In the genomic region with DNA sequence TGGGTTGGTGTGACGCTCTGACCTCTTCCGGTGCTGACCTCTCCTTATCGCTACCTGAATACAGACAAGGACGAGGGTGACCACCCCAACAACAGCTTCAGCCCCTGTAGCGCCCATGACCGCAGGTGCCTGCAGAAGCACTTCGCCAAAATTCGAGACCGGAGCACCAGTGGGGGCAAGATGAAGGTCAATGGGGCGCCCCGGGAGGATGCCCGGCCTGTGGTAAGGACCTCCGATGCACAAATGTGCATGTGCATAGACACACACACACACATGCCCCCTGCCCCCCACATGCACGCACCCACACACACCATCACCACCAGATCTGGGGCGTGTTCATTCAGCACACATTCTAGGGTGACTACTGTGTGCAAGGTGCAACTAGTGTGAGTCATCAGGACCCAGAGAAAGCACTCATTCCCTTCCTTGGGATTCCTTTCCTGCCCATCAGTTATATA, we compare ENCODE assay signal across 14 cellular contexts. TPM values are rescaled to one million over a fixed set of nuclear protein-coding genes. Genes with fewer than 3 reads are reported as not detected.
DNase-seq lines count a peak whose midpoint lies in the region; ATAC-seq, FAIRE-seq and TF ChIP-seq lines count a peak whose summit lies in the region.
"Had no signal": no experiment of that assay in that cellular context is flagged by ENCODE, and none has a peak within 500 bp of the region (broad histone marks: within the 10 kb centered on the region; RNA-seq: fewer than 3 reads in every experiment).

No MANE protein-coding gene starts in this region.

- no peak for TF ChIP-seq CTCF in HFFc6 (IDR thresholded peaks at IDR 0.05)
- TF ChIP-seq CTCF in astrocyte (IDR thresholded peaks at IDR 0.05; ENCODE audit: insufficient read depth, low read depth, low read length) = no peak

- peaks cover 6% of the 10 kb centered on the region; the same call in 1 of the 2 replicates for H3K27me3 Mint-ChIP-seq in HFFc6 (ENCODE audit: insufficient read depth)
- H3K27me3 Mint-ChIP-seq in astrocyte (ENCODE audit: low read depth, unreplicated experiment) = no peaks in the 10 kb centered on the region

- H3K4me3 Mint-ChIP-seq in HFFc6 (peak overlapping the region; percentile 60), astrocyte (ENCODE audit: unreplicated experiment) (no peak overlapping the region)
- no peak overlapping the region for H3K4me3 Mint-ChIP-seq in stimulated activated effector memory CD8-positive, alpha-beta T cell treated with anti-CD3 and anti-CD28 coated beads, Interleukin-12 subunit alpha, Interleukin-12 subunit beta, amount 100 ng/mL, for 72 hours
- H3K4me3 Mint-ChIP-seq: IgD-negative memory B cell had no signal

- DNase-seq in HFFc6 = no peak
- DNase-seq in astrocyte (ENCODE audit: low read depth) = no peak
- peak; percentile 45 for DNase-seq in kidney tubule cell (ENCODE audit: low spot score)
- DNase-seq in stimulated activated effector memory CD8-positive, alpha-beta T cell treated with anti-CD3 and anti-CD28 coated beads, Interleukin-12 subunit alpha, Interleukin-12 subunit beta, amount 100 ng/mL, for 72 hours (ENCODE audit: low spot score in 2 of 2) = no peak
- no peak for DNase-seq in NCI-H82 (lab: John Stamatoyannopoulos, UW)
- no peak for DNase-seq in sciatic nerve (ENCODE audit: low spot score)
- DNase-seq in NCI-H510A (lab: John Stamatoyannopoulos, UW) = no peak
- DNase-seq: GF-D8, NCI-H1694, WERI-Rb-1 had no signal

- H3K4me1 Mint-ChIP-seq in HFFc6 (ENCODE audit: low read depth) (peaks cover 91% of the 10 kb centered on the region), astrocyte (ENCODE audit: low read depth, unreplicated experiment) (peaks cover 31% of the 10 kb centered on the region)
- H3K4me1 Mint-ChIP-seq in stimulated activated effector memory CD8-positive, alpha-beta T cell treated with anti-CD3 and anti-CD28 coated beads, Interleukin-12 subunit alpha, Interleukin-12 subunit beta, amount 100 ng/mL, for 72 hours = peaks cover 15% of the 10 kb centered on the region
- H3K4me1 Mint-ChIP-seq: IgD-negative memory B cell had no signal

- FAIRE-seq in astrocyte (lab: Jason Lieb, UNC) = no peak

- H3K27ac Mint-ChIP-seq in HFFc6 (peak overlapping the region; percentile 93), astrocyte (ENCODE audit: unreplicated experiment) (peak overlapping the region; percentile 26)
- peak overlapping the region; percentile 63 for H3K27ac Mint-ChIP-seq in stimulated activated effector memory CD8-positive, alpha-beta T cell treated with anti-CD3 and anti-CD28 coated beads, Interleukin-12 subunit alpha, Interleukin-12 subunit beta, amount 100 ng/mL, for 72 hours
- H3K27ac Mint-ChIP-seq: progenitor cell of endocrine pancreas had no signal

- no peak for ATAC-seq in stimulated activated effector memory CD8-positive, alpha-beta T cell treated with anti-CD3 and anti-CD28 coated beads, Interleukin-12 subunit alpha, Interleukin-12 subunit beta, amount 100 ng/mL, for 72 hours
- no peak for ATAC-seq in sciatic nerve
- ATAC-seq in GM21515 (IDR thresholded peaks at IDR 0.05; ENCODE audit: unreplicated experiment) = no peak

- peaks cover 45% of the 10 kb centered on the region for H3K4me1 ChIP-seq in astrocyte (ENCODE audit: insufficient read depth, low read length)

- H3K36me3 Mint-ChIP-seq in HFFc6 (ENCODE audit: low read depth) (peaks cover 33% of the 10 kb centered on the region), astrocyte (ENCODE audit: low read depth, unreplicated experiment) (peaks cover 31% of the 10 kb centered on the region)
- H3K36me3 Mint-ChIP-seq in stimulated activated effector memory CD8-positive, alpha-beta T cell treated with anti-CD3 and anti-CD28 coated beads, Interleukin-12 subunit alpha, Interleukin-12 subunit beta, amount 100 ng/mL, for 72 hours = peaks cover 8% of the 10 kb centered on the region

- H3K4me3 ChIP-seq in astrocyte (ENCODE audit: insufficient read depth, low read depth, low read length) = no peak overlapping the region

- H3K27me3 ChIP-seq in astrocyte (ENCODE audit: insufficient read depth, low read length) = no peaks in the 10 kb centered on the region

- H3K36me3 ChIP-seq in astrocyte (ENCODE audit: insufficient read depth, low read length) = peaks cover 19% of the 10 kb centered on the region

- H3K9me3 ChIP-seq in astrocyte (ENCODE audit: insufficient read depth, low read depth, low read length) = no peaks in the 10 kb centered on the region

- H3K4me2 ChIP-seq in astrocyte (ENCODE audit: low read length) = peak overlapping the region; percentile 59

- H3K9me3 Mint-ChIP-seq in HFFc6 = no peaks in the 10 kb centered on the region
- H3K9me3 Mint-ChIP-seq in astrocyte (ENCODE audit: unreplicated experiment) = no peaks in the 10 kb centered on the region
- no peaks in the 10 kb centered on the region for H3K9me3 Mint-ChIP-seq in stimulated activated effector memory CD8-positive, alpha-beta T cell treated with anti-CD3 and anti-CD28 coated beads, Interleukin-12 subunit alpha, Interleukin-12 subunit beta, amount 100 ng/mL, for 72 hours
- H3K9me3 Mint-ChIP-seq: IgD-negative memory B cell had no signal

- intact Hi-C loops in sciatic nerve (cut with DNase I) = no loop called here

- H3K27ac ChIP-seq in astrocyte (ENCODE audit: low read depth, low read length) = peak overlapping the region; percentile 43
- H3K27ac ChIP-seq: WERI-Rb-1 had no signal

- H3K9ac ChIP-seq in astrocyte (ENCODE audit: low read length) = peak overlapping the region; percentile 41

- peaks cover 24% of the 10 kb centered on the region for H3K79me2 ChIP-seq in astrocyte (ENCODE audit: insufficient read depth, low read length)

- H4K20me1 ChIP-seq in astrocyte (ENCODE audit: insufficient read depth, low read length) = peaks cover 52% of the 10 kb centered on the region

- H2AFZ ChIP-seq in astrocyte (ENCODE audit: low read depth, low read length) = no peak overlapping the region

RNA-seq across cellular contexts. Expression of gene IGFBP4, which starts 9.7 kb away (rescaled TPM):
- 100 to 1,000 TPM; 575 to 816 (median 659) TPM for total RNA-seq in HFFc6 (2021; fragmentation: NEBNext Ultra II Directional; extraction: Animal tissue kit (Norgen Biotek cat#: 25700))
- total RNA-seq in astrocyte (134 and 142 TPM in 2 replicates), sciatic nerve (680 TPM)

RNA-seq across cellular contexts. Expression of gene TOP2A, which starts 35.3 kb away (rescaled TPM):
- total RNA-seq in HFFc6 (2021; fragmentation: NEBNext Ultra II Directional; extraction: Animal tissue kit (Norgen Biotek cat#: 25700)) = 100 to 1,000 TPM in 5 of 6 experiments, 10 to 100 TPM in 1; 73.2 to 170 (median 150) TPM
- 7.3 and 12.6 TPM in 2 replicates for total RNA-seq in astrocyte
- 1.4 TPM for total RNA-seq in sciatic nerve

RNA-seq across cellular contexts. Expression of gene TNS4, which starts 48.5 kb away (rescaled TPM):
- total RNA-seq in HFFc6 (2021; fragmentation: NEBNext Ultra II Directional; extraction: Animal tissue kit (Norgen Biotek cat#: 25700)) = under 1 TPM in 1 of 6 experiments, not detected in 5; 0.17 TPM
- total RNA-seq in astrocyte = not detected in 2 replicates
- 0.36 TPM for total RNA-seq in sciatic nerve
- total RNA-seq: progenitor cell of endocrine pancreas, SK-MEL-5 had no signal

Comparison
In these comparisons a context has a peak if more than half of its experiments do, and no peak if none do; other contexts are left out.
1. H3K27ac Mint-ChIP-seq: peak in every context shown above with its lines; median percentile 93 in HFFc6; 63 in stimulated activated effector memory CD8-positive, alpha-beta T cell treated with anti-CD3 and anti-CD28 coated beads, Interleukin-12 subunit alpha, Interleukin-12 subunit beta, amount 100 ng/mL, for 72 hours; 26 in astrocyte.